In genomic region chr12:57746025-57746424, GRCh38 we compare ENCODE assay signal across 8 cellular contexts. TPM values are rescaled to one million over a fixed set of nuclear protein-coding genes. Genes with fewer than 3 reads are reported as not detected.
DNase-seq lines count a peak whose midpoint lies in the region; ATAC-seq and TF ChIP-seq lines count a peak whose summit lies in the region.

No MANE protein-coding gene starts in this region.

- intact Hi-C loops in PC-9 (cut with micrococcal nuclease; ENCODE audit: unreplicated experiment): no loop called here

- peaks cover 19% of the 10 kb centered on the region for H3K4me1 ChIP-seq in PC-9 (replicated peaks; ENCODE audit: insufficient read depth)
- H3K4me1 ChIP-seq in effector memory CD4-positive, alpha-beta T cell (ENCODE audit: control insufficient read depth, insufficient read depth, low read length, poor library complexity, severe bottlenecking): peaks cover 29% of the 10 kb centered on the region
- peaks cover 12% of the 10 kb centered on the region for H3K4me1 ChIP-seq in osteoblast (ENCODE audit: insufficient read depth, low read length)

- H3K27me3 ChIP-seq in GM06990 (replicated peaks; ENCODE audit: control insufficient read depth, insufficient read depth, low read length) (no peaks in the 10 kb centered on the region), PC-9 (ENCODE audit: insufficient read depth, low read depth) (no peaks in the 10 kb centered on the region), osteoblast (ENCODE audit: insufficient read depth, low read length) (peaks cover 16% of the 10 kb centered on the region)
- H3K27me3 ChIP-seq in effector memory CD4-positive, alpha-beta T cell (replicated peaks; ENCODE audit: control insufficient read depth, insufficient read depth, low read length, poor library complexity, severe bottlenecking): no peaks in the 10 kb centered on the region

- CTCF ChIA-PET in PC-9 (lab: Charles Lee): interaction anchor here (0.5 kb wide), 1 partner anchor 113 kb away, joined by 3 read pairs; the partner anchor contains the start of gene B4GALNT1

- peak overlapping the region; percentile 96 for H3K4me3 ChIP-seq in GM06990 (replicated peaks; ENCODE audit: low read depth, low read length)
- H3K4me3 ChIP-seq in PC-9: peak overlapping the region; percentile 75; the same call in 1 of the 2 replicates
- H3K4me3 ChIP-seq in effector memory CD4-positive, alpha-beta T cell (ENCODE audit: insufficient read depth, low read depth, low read length, poor library complexity, severe bottlenecking): no peak overlapping the region
- H3K4me3 ChIP-seq in osteoblast (ENCODE audit: insufficient read depth, low read length): peak overlapping the region; percentile 97

- no TSS peak for BruUV-seq in PC-9 (replicated peaks; lab: Mats Ljungman, UMichigan)

- no peak overlapping the region for H2AFZ ChIP-seq in PC-9
- no peak overlapping the region for H2AFZ ChIP-seq in osteoblast (ENCODE audit: low read length)

- peaks cover 39% of the 10 kb centered on the region for H3F3A ChIP-seq in PC-9 (ENCODE audit: insufficient read depth, low read depth)

- H3K79me2 ChIP-seq in PC-9 (ENCODE audit: low read depth) (peaks cover 21% of the 10 kb centered on the region), osteoblast (ENCODE audit: insufficient read depth, low read length) (peaks cover 33% of the 10 kb centered on the region)

- H4K20me1 ChIP-seq in PC-9 (ENCODE audit: insufficient read depth) (no peaks in the 10 kb centered on the region), osteoblast (ENCODE audit: insufficient read depth, low read length) (no peaks in the 10 kb centered on the region)

- TF ChIP-seq CTCF in GM06990 (IDR thresholded peaks at IDR 0.05; ENCODE audit: insufficient read depth, low read length, poor library complexity, severe bottlenecking): no peak
- no peak for TF ChIP-seq CTCF in PC-9 (conservative IDR thresholded peaks at IDR 0.05)
- no peak for TF ChIP-seq CTCF in osteoblast (IDR thresholded peaks at IDR 0.05; ENCODE audit: extremely low read depth, low read depth, low read length)

- peak overlapping the region; percentile 76 for H3K4me2 ChIP-seq in PC-9
- H3K4me2 ChIP-seq in osteoblast (ENCODE audit: insufficient read depth, low read length): peak overlapping the region; percentile 97

- H3K36me3 ChIP-seq in GM06990 (ENCODE audit: control insufficient read depth, insufficient read depth, low read length): peaks cover 10% of the 10 kb centered on the region
- peaks cover 20% of the 10 kb centered on the region for H3K36me3 ChIP-seq in PC-9 (ENCODE audit: low read depth)
- peaks cover 26% of the 10 kb centered on the region for H3K36me3 ChIP-seq in effector memory CD4-positive, alpha-beta T cell (ENCODE audit: control insufficient read depth, insufficient read depth, low read length)
- H3K36me3 ChIP-seq in osteoblast (ENCODE audit: insufficient read depth, low read length): peaks cover 43% of the 10 kb centered on the region

- H3K9me3 ChIP-seq in PC-9 (ENCODE audit: insufficient read depth, low read depth) (no peaks in the 10 kb centered on the region), osteoblast (ENCODE audit: low read depth, low read length) (no peaks in the 10 kb centered on the region)
- H3K9me3 ChIP-seq in effector memory CD4-positive, alpha-beta T cell (ENCODE audit: control insufficient read depth, low read length): no peaks in the 10 kb centered on the region

- H3K9me2 ChIP-seq in PC-9 (ENCODE audit: insufficient read depth): no peaks in the 10 kb centered on the region

- no peak overlapping the region for H3K27ac ChIP-seq in PC-9
- peak overlapping the region; percentile 93 for H3K27ac ChIP-seq in effector memory CD4-positive, alpha-beta T cell (ENCODE audit: insufficient read depth, low read length, poor library complexity, severe bottlenecking)
- no peak overlapping the region for H3K27ac ChIP-seq in osteoblast (ENCODE audit: low read depth, low read length)

- DNase-seq in GM06990 (ENCODE audit: extremely low read depth, insufficient read length) (no peak), PC-9 (no peak), osteoblast (ENCODE audit: insufficient read length, low spot score, missing footprints) (no peak), DMS79 treated with DMSO at 0.1 percent for 48 hours (lab: John Stamatoyannopoulos, UW) (no peak), SW 1271 (lab: John Stamatoyannopoulos, UW) (no peak)
- DNase-seq in effector memory CD4-positive, alpha-beta T cell: no peak

- no peak for ATAC-seq in activated CD4-positive, CD25-positive, alpha-beta regulatory T cell treated with anti-CD3 and anti-CD28 coated beads, Interleukin-2, amount 50 U/mL, for 24 hours
- ATAC-seq in GM21528 (IDR thresholded peaks at IDR 0.05; ENCODE audit: low FRiP score, unreplicated experiment): no peak

- POLR2A ChIA-PET in PC-9 (lab: Charles Lee; ENCODE audit: unreplicated experiment): no interaction called here

RNA-seq across cellular contexts. Expression of gene TSPAN31, which starts 1.2 kb away (rescaled TPM):
- total RNA-seq in PC-9 (2021) (18.2 and 22.5 TPM in 2 replicates), osteoblast (37.4 and 41.6 TPM in 2 replicates)

RNA-seq across cellular contexts. Expression of gene CDK4, which starts 6.1 kb away (rescaled TPM):
- total RNA-seq in PC-9 (2021): 156 and 194 TPM in 2 replicates
- 275 and 293 TPM in 2 replicates for total RNA-seq in osteoblast

RNA-seq across cellular contexts. Expression of gene AGAP2, which starts 7.5 kb away (rescaled TPM):
- total RNA-seq in PC-9 (2021): 0.40 and 0.50 TPM in 2 replicates
- total RNA-seq in osteoblast: 0.29 and 0.72 TPM in 2 replicates

RNA-seq across cellular contexts. Expression of gene MARCHF9, which starts 8.9 kb away (rescaled TPM):
- 18.9 and 21.2 TPM in 2 replicates for total RNA-seq in PC-9 (2021)
- total RNA-seq in osteoblast: 0.59 and 0.72 TPM in 2 replicates

RNA-seq across cellular contexts. Expression of gene CYP27B1, which starts 20.9 kb away (rescaled TPM):
- total RNA-seq in PC-9 (2021) (1.6 and 1.8 TPM in 2 replicates), osteoblast (0.29 and 0.36 TPM in 2 replicates)
